In the genomic region with DNA sequence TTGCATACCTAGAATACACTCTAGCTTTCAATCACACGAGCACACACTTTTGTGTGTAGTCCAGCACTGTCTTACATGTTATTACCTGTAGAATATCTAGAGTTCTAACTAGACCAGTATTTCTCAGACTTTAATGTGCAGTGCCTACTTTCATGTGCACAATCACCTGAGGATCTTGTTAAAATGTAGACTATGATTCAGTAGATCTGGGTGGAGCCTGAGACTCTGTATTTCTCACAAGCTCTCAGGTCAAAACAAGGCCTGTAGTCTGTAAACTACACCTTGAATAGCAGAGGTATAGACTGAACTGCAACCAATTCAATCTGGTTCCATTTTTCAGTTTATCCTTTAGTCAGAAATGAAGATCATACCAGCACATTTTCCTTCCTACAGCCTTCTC, we compare ENCODE assay signal across 30 cellular contexts.
"Had no signal": no experiment of that assay in that cellular context is flagged by ENCODE, and none has a peak within 500 bp of the region (broad histone marks: within the 10 kb centered on the region; RNA-seq: fewer than 3 reads in every experiment).

No MANE protein-coding gene starts in this region.

- H3K4me3 ChIP-seq: lower lobe of right lung, pancreas, prostate gland, skin epidermis, suprapubic skin, thoracic aorta, tibial artery, upper lobe of right lung had no signal

- DNase-seq: hippocampal formation; kidney glomerular epithelial cell; left cardiac atrium; left ventricle myocardium superior; lower lobe of right lung; mammary epithelial cell; mesenchymal stem cell; naive thymus-derived CD8-positive, alpha-beta T cell; nucleus accumbens; pancreas; posterior cingulate gyrus; retina; right cardiac atrium; stimulated activated CD4-positive, alpha-beta T cell treated with anti-CD3 and anti-CD28 coated beads, Interleukin-12 subunit alpha, Interleukin-12 subunit beta, amount 100 ng/mL, for 4 hours; stimulated activated CD4-positive, alpha-beta T cell treated with anti-CD3 and anti-CD28 coated beads, Interleukin-15, amount 100 ng/mL, for 24 hours; stimulated activated CD4-positive, alpha-beta T cell treated with anti-CD3 and anti-CD28 coated beads, Interleukin-2, amount 100 ng/mL, for 24 hours; stimulated activated CD4-positive, alpha-beta T cell treated with anti-CD3 and anti-CD28 coated beads, Interleukin-4, amount 100 ng/mL, for 1 hour; stimulated activated naive CD4-positive, alpha-beta T cell; tibial artery; trophoblast cell; upper lobe of right lung had no signal

- H3K4me3 Mint-ChIP-seq: naive thymus-derived CD8-positive, alpha-beta T cell; nephron; neural crest cell; stimulated activated naive CD8-positive, alpha-beta T cell treated with anti-CD3 and anti-CD28 coated beads, Interleukin-15, Interleukin-2, amounts not matched to agents 100 ng/mL and 50 ng/mL, for 24 hours had no signal

- H3K4me1 Mint-ChIP-seq: nephron, neural crest cell had no signal

- ATAC-seq: left cardiac atrium; left lobe of liver; left ventricle myocardium superior; lower lobe of right lung; naive thymus-derived CD8-positive, alpha-beta T cell; pancreas; right cardiac atrium; sciatic nerve; upper lobe of right lung had no signal

- H3K27ac Mint-ChIP-seq: nephron; stimulated activated naive CD8-positive, alpha-beta T cell treated with anti-CD3 and anti-CD28 coated beads, Interleukin-15, Interleukin-2, amounts not matched to agents 100 ng/mL and 50 ng/mL, for 24 hours had no signal
